Comparison of ENCODE assay signal across 22 cellular contexts in the genomic region with DNA sequence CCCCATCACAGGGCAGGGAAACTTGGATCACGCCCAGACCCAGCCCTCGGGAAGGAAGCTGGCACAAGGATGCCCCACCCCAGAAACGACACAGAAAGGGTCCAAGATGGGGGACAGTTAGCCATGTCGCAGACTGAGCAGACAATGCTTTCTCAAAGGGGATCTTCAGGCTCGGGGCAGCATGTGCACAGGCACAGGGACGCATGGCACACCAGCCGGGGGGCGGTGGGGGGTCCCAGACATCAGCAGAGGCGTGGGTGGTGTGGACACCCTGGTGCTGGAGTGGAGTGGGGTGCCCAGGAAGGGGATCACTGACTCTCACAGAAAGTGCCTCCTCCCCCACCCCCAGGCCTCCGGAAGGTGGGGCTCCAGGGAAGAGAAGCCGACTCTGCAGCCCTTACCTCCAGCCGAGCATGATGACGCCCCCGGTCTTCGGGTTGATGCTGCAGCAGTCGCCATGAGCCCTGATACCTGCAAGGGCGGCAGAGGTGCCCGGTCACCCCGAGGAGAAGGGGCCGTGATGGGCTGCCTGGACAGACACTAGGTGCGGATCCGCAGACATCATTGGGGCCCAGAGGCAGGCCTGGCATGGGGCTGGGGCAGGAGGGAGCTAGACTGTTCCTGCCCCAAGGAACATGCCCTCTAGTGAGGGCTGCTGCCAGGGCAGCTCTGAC.
"Had no signal": no experiment of that assay in that cellular context is flagged by ENCODE, and none has a peak within 500 bp of the region (broad histone marks: within the 10 kb centered on the region; RNA-seq: fewer than 3 reads in every experiment).

No MANE protein-coding gene starts in this region.

- H3K4me1 ChIP-seq: Peyer's patch had no signal

- H3K27me3 Mint-ChIP-seq: activated CD4-positive, alpha-beta T cell treated with anti-CD3 and anti-CD28 coated beads, Interleukin-2, amount 10 ng/mL, durations not matched to agents 24 days and 14 days; activated CD8-positive, alpha-beta memory T cell treated with anti-CD3 and anti-CD28 coated beads, Interleukin-2, amount 10 ng/mL, durations not matched to agents 7 days and 5 days had no signal

- H3K27me3 ChIP-seq: Peyer's patch had no signal

- H3K27ac Mint-ChIP-seq: activated CD4-positive, alpha-beta T cell treated with anti-CD3 and anti-CD28 coated beads, Interleukin-2, amount 10 ng/mL, durations not matched to agents 24 days and 14 days; activated CD8-positive, alpha-beta memory T cell treated with anti-CD3 and anti-CD28 coated beads, Interleukin-2, amount 10 ng/mL, durations not matched to agents 7 days and 5 days; activated naive CD8-positive, alpha-beta T cell treated with anti-CD3 and anti-CD28 coated beads, Interleukin-2, amount 50 U/mL, for 24 hours; brain; T-helper 1 cell treated with Interleukin-12 subunit alpha and Interleukin-12 subunit beta and Interleukin-4 antibody, amounts not matched to agents 30 μg/mL and 1 μg/mL, for 36 hours had no signal

- H3K4me3 ChIP-seq: Peyer's patch had no signal

- H3K9me3 Mint-ChIP-seq: activated CD4-positive, alpha-beta T cell treated with anti-CD3 and anti-CD28 coated beads, Interleukin-2, amount 10 ng/mL, durations not matched to agents 24 days and 14 days; activated naive CD4-positive, alpha-beta T cell treated with anti-CD3 and anti-CD28 coated beads, Interleukin-2, amount 50 U/mL, for 72 hours; activated naive CD8-positive, alpha-beta T cell treated with anti-CD3 and anti-CD28 coated beads, Interleukin-2, amount 50 U/mL, for 24 hours; activated T-cell treated with anti-CD3 and anti-CD28 coated beads, Interleukin-2, amount 50 U/mL, for 4 hours; WTC11 had no signal

- H3K27ac ChIP-seq: Peyer's patch, RWPE1 had no signal

- H3K9me3 ChIP-seq: Peyer's patch had no signal

- H3K4me3 Mint-ChIP-seq: activated CD4-positive, alpha-beta T cell treated with anti-CD3 and anti-CD28 coated beads, Interleukin-2, amount 10 ng/mL, durations not matched to agents 24 days and 14 days; activated CD8-positive, alpha-beta memory T cell treated with anti-CD3 and anti-CD28 coated beads, Interleukin-2, amount 10 ng/mL, durations not matched to agents 7 days and 5 days; activated naive CD8-positive, alpha-beta T cell treated with anti-CD3 and anti-CD28 coated beads, Interleukin-2, amount 50 U/mL, for 24 hours; activated T-cell treated with anti-CD3 and anti-CD28 coated beads, Interleukin-2, amount 50 U/mL, for 4 hours; brain; T-helper 1 cell treated with Interleukin-12 subunit alpha and Interleukin-12 subunit beta and Interleukin-4 antibody, amounts not matched to agents 30 μg/mL and 1 μg/mL, for 36 hours; WTC11 had no signal

- DNase-seq: activated CD4-positive, alpha-beta T cell treated with anti-CD3 and anti-CD28 coated beads, Interleukin-2, amount 10 ng/mL, durations not matched to agents 24 days and 14 days; activated CD4-positive, alpha-beta T cell treated with anti-CD3 and anti-CD28 coated beads, Interleukin-2, amount 50 U/mL, for 48 hours; activated CD4-positive, CD25-positive, alpha-beta regulatory T cell treated with anti-CD3 and anti-CD28 coated beads, Interleukin-2, amount 50 U/mL, for 72 hours; activated CD8-positive, alpha-beta memory T cell treated with anti-CD3 and anti-CD28 coated beads, Interleukin-2, amount 10 ng/mL, durations not matched to agents 7 days and 5 days; activated effector memory CD4-positive, alpha-beta T cell treated with anti-CD3 and anti-CD28 coated beads, Interleukin-2, amount 50 U/mL, for 16 hours; activated naive CD4-positive, alpha-beta T cell treated with Interleukin-2 at 50 U/mL for 16 hours; activated naive CD8-positive, alpha-beta T cell treated with anti-CD3 and anti-CD28 coated beads, Interleukin-2, amount 50 U/mL, for 24 hours; activated T-cell treated with anti-CD3 and anti-CD28 coated beads, Interleukin-2, amount 50 U/mL, for 4 hours; amniotic stem cell; Kasumi-1; KBM-7; NCI-H146; NCI-H187 treated with DMSO at 0.1 percent for 48 hours; NCI-H2081 treated with DMSO at 0.1 percent for 48 hours; NCI-H446; Peyer's patch; SHP77 treated with DMSO at 0.1 percent for 48 hours had no signal

- H3K36me3 Mint-ChIP-seq: activated CD8-positive, alpha-beta memory T cell treated with anti-CD3 and anti-CD28 coated beads, Interleukin-2, amount 10 ng/mL, durations not matched to agents 7 days and 5 days; activated naive CD4-positive, alpha-beta T cell treated with anti-CD3 and anti-CD28 coated beads, Interleukin-2, amount 50 U/mL, for 72 hours; brain had no signal

- H3K36me3 ChIP-seq: Peyer's patch had no signal

- ATAC-seq: activated CD8-positive, alpha-beta memory T cell treated with anti-CD3 and anti-CD28 coated beads, Interleukin-2, amount 10 ng/mL, durations not matched to agents 7 days and 5 days; activated naive CD4-positive, alpha-beta T cell treated with anti-CD3 and anti-CD28 coated beads, Interleukin-2, amount 50 U/mL, for 72 hours; activated naive CD8-positive, alpha-beta T cell treated with anti-CD3 and anti-CD28 coated beads, Interleukin-2, amount 50 U/mL, for 24 hours; activated T-cell treated with anti-CD3 and anti-CD28 coated beads, Interleukin-2, amount 50 U/mL, for 4 hours; WTC11 had no signal

- H3K4me1 Mint-ChIP-seq: activated naive CD8-positive, alpha-beta T cell treated with anti-CD3 and anti-CD28 coated beads, Interleukin-2, amount 50 U/mL, for 24 hours; brain; WTC11 had no signal
